Comparison of ENCODE assay signal across 2 cellular contexts in genomic region chr3:12178091-12178820, GRCh38.
A peak's percentile ranks its signal among the peaks of the same experiment; 100 is the strongest.
TF ChIP-seq lines count a peak whose summit lies in the region.

No MANE protein-coding gene starts in this region.

TF ChIP-seq in IMR-90, 13 proteins besides CTCF, POLR2A, EP300 and RAD21:
- no peak for TF ChIP-seq NFE2L2 (IDR thresholded peaks at IDR 0.05; ENCODE audit: low read depth, low read length)
- TF ChIP-seq MAFK (IDR thresholded peaks at IDR 0.05; ENCODE audit: low read depth, low read length): peak; percentile 82
- TF ChIP-seq RCOR1 (IDR thresholded peaks at IDR 0.05; ENCODE audit: insufficient replicate concordance, low read length): no peak
- no peak; the same call in 1 of the 2 replicates for TF ChIP-seq SMC3 (IDR thresholded peaks at IDR 0.05; ENCODE audit: low read depth, low read length)
- peak; percentile 15; the same call in 1 of the 2 replicates for TF ChIP-seq CEBPB (IDR thresholded peaks at IDR 0.05; ENCODE audit: low read depth, low read length)
- no peak for TF ChIP-seq ELK1 (IDR thresholded peaks at IDR 0.05; ENCODE audit: borderline replicate concordance, low read depth, low read length)
- no peak for TF ChIP-seq CHD1 (IDR thresholded peaks at IDR 0.05; ENCODE audit: low read depth, low read length)
- TF ChIP-seq FOS (IDR thresholded peaks at IDR 0.05; ENCODE audit: low read depth, low read length): no peak
- no peak for TF ChIP-seq MAZ (IDR thresholded peaks at IDR 0.05; ENCODE audit: borderline replicate concordance, low read depth, low read length)
- no peak for TF ChIP-seq MXI1 (IDR thresholded peaks at IDR 0.05; ENCODE audit: borderline replicate concordance, low read depth, low read length)
TF ChIP-seq in IMR-90: peak in this region for 2.

TF ChIP-seq in K562, 482 proteins besides CTCF, POLR2A, EP300 and RAD21:
- TF ChIP-seq SAFB2 (IDR thresholded peaks at IDR 0.05; ENCODE audit: borderline replicate concordance, low read depth, low read length, severe bottlenecking) (no peak), RBBP5 (IDR thresholded peaks at IDR 0.05; ENCODE audit: borderline replicate concordance, insufficient read depth, low read length, poor library complexity, severe bottlenecking) (no peak), C11orf30 (IDR thresholded peaks at IDR 0.05; ENCODE audit: low read depth) (peak; percentile 57; the same call in 1 of the 2 replicates), MAFK (IDR thresholded peaks at IDR 0.05; ENCODE audit: low read length) (peak; percentile 53), ZNF282 (CRISPR knock-in tag; IDR thresholded peaks at IDR 0.05) (no peak), FOSL1 (tag; conservative IDR thresholded peaks at IDR 0.05) (peak; percentile 35; the same call in 1 of the 2 replicates), ZNF384 (IDR thresholded peaks at IDR 0.05; ENCODE audit: low read depth, low read length) (no peak), MAFG (tag; conservative IDR thresholded peaks at IDR 0.05) (peak; percentile 44)
TF ChIP-seq in K562: peak in this region for 4.
